8 cellular contexts compared by ENCODE assay signal in genomic region chr15:90660195-90660995, GRCh38. TPM values are rescaled to one million over a fixed set of nuclear protein-coding genes. Genes with fewer than 3 reads are reported as not detected.
DNase-seq lines count a peak whose midpoint lies in the region; ATAC-seq, FAIRE-seq and TF ChIP-seq lines count a peak whose summit lies in the region.

No MANE protein-coding gene starts in this region.

- ATAC-seq in HG02610 (IDR thresholded peaks at IDR 0.05; ENCODE audit: unreplicated experiment), result peak; percentile 72
- ATAC-seq in omental fat pad (ENCODE audit: low FRiP score), result peak; percentile 97

- H3K4me2 ChIP-seq in endothelial cell of umbilical vein (ENCODE audit: insufficient read depth, low read length), result no peak overlapping the region

- H3K9ac ChIP-seq in endothelial cell of umbilical vein (replicated peaks; ENCODE audit: extremely low read depth, insufficient read depth, low read length), result no peak overlapping the region

- no peaks in the 10 kb centered on the region for H3K27me3 Mint-ChIP-seq in Caco-2 (ENCODE audit: insufficient read depth, unreplicated experiment)

- peak; percentile 77 for DNase-seq in GM13976 (ENCODE audit: low spot score)
- DNase-seq in NCI-H2107 treated with DMSO at 0.1 percent for 48 hours (lab: John Stamatoyannopoulos, UW; ENCODE audit: unreplicated experiment), result peak; percentile 29
- peak; percentile 45 to 48 for DNase-seq in activated CD8-positive, alpha-beta memory T cell treated with anti-CD3 and anti-CD28 coated beads for 1 hour (ENCODE audit: extremely low read depth in 1 of 2, low read depth in 1 of 2)
- DNase-seq in endothelial cell of umbilical vein (ENCODE audit: low read depth, low spot score), result no peak
- DNase-seq in omental fat pad (ENCODE audit: low spot score), result no peak
- peak; percentile 92 to 93 for DNase-seq in tibial artery
- DNase-seq in Caco-2, result no peak

- TF ChIP-seq POLR2A in endothelial cell of umbilical vein (IDR thresholded peaks at IDR 0.05; ENCODE audit: low read depth, low read length), result no peak

- intact Hi-C loops in endothelial cell of umbilical vein (cut with micrococcal nuclease) (no loop called here), tibial artery (cut with DNase I; ENCODE audit: low total_unique reads) (no loop called here), Caco-2 (cut with micrococcal nuclease; ENCODE audit: unreplicated experiment) (no loop called here)

- H3K27me3 ChIP-seq in endothelial cell of umbilical vein (ENCODE audit: control insufficient read depth in 2 of 2, insufficient read depth in 2 of 2, low read length in 2 of 2) (no peaks in the 10 kb centered on the region), tibial artery (no peaks in the 10 kb centered on the region), Caco-2 (replicated peaks; ENCODE audit: control insufficient read depth, insufficient read depth, low read length) (no peaks in the 10 kb centered on the region)

- no peak overlapping the region for H2AFZ ChIP-seq in endothelial cell of umbilical vein (ENCODE audit: low read depth, low read length)

- no peaks in the 10 kb centered on the region for H3K4me1 Mint-ChIP-seq in Caco-2 (ENCODE audit: low read depth, unreplicated experiment)

- H3K9me3 Mint-ChIP-seq in Caco-2 (ENCODE audit: unreplicated experiment), result no peaks in the 10 kb centered on the region

- H3K9me3 ChIP-seq in endothelial cell of umbilical vein (replicated peaks; ENCODE audit: control insufficient read depth, insufficient read depth, low read length) (no peaks in the 10 kb centered on the region), tibial artery (no peaks in the 10 kb centered on the region), Caco-2 (no peaks in the 10 kb centered on the region)

- peak; percentile 63 for FAIRE-seq in endothelial cell of umbilical vein (lab: Jason Lieb, UNC)

- H3K4me3 Mint-ChIP-seq in Caco-2 (ENCODE audit: unreplicated experiment), result no peak overlapping the region

- BruUV-seq in endothelial cell of umbilical vein (replicated peaks; lab: Mats Ljungman, UMichigan) (no TSS peak), Caco-2 (replicated peaks; lab: Mats Ljungman, UMichigan) (no TSS peak)

- no peaks in the 10 kb centered on the region for H4K20me1 ChIP-seq in endothelial cell of umbilical vein (replicated peaks; ENCODE audit: control insufficient read depth, extremely low read depth, insufficient read depth, low read length)

- no peaks in the 10 kb centered on the region for H3K79me2 ChIP-seq in endothelial cell of umbilical vein (ENCODE audit: control insufficient read depth, insufficient read depth, low read length)

- H3K27ac ChIP-seq in endothelial cell of umbilical vein (ENCODE audit: insufficient read depth, low read depth, low read length) (no peak overlapping the region), tibial artery (peak overlapping the region; percentile 82 to 86)

- H3K4me1 ChIP-seq in endothelial cell of umbilical vein (ENCODE audit: control insufficient read depth, extremely low read depth, insufficient read depth, low read length), result no peaks in the 10 kb centered on the region
- H3K4me1 ChIP-seq in tibial artery, result peaks cover 0 to 29% (median 13%) of the 10 kb centered on the region in 4 donors
- no peaks in the 10 kb centered on the region for H3K4me1 ChIP-seq in Caco-2

- CTCF ChIA-PET in endothelial cell of umbilical vein (lab: Charles Lee), result interaction anchor here (2.2 kb wide), 1 partner anchor 12 kb away, joined by 13 read pairs; no protein-coding TSS in a partner anchor
- CTCF ChIA-PET in Caco-2 (lab: Charles Lee), result interaction anchor here (1.2 kb wide), 1 partner anchor 12 kb away, joined by 5 read pairs; no protein-coding TSS in a partner anchor

- H3K36me3 ChIP-seq in endothelial cell of umbilical vein (ENCODE audit: control insufficient read depth in 2 of 2, extremely low read depth in 1 of 2, insufficient read depth in 2 of 2, low read length in 2 of 2) (no peaks in the 10 kb centered on the region), tibial artery (no peaks in the 10 kb centered on the region), Caco-2 (ENCODE audit: control insufficient read depth, insufficient read depth, low read length) (no peaks in the 10 kb centered on the region)

- in situ Hi-C loops in GM13976 (cut with MboI; ENCODE audit: low sequenced_read_pairs, unreplicated experiment), result no loop called here

- H3K4me3 ChIP-seq in endothelial cell of umbilical vein (replicated peaks in 1 of 3; ENCODE audit: insufficient read depth in 1 of 3, low read depth in 1 of 3, low read length in 3 of 3) (no peak overlapping the region), tibial artery (peak overlapping the region; percentile 24 to 33), Caco-2 (ENCODE audit: low read depth, low read length) (no peak overlapping the region)

- TF ChIP-seq CTCF in GM13976 (IDR thresholded peaks at IDR 0.05; ENCODE audit: borderline replicate concordance, control extremely low read depth, extremely low read depth, insufficient read depth, missing control alignments) (no peak), endothelial cell of umbilical vein (IDR thresholded peaks at IDR 0.05; ENCODE audit: extremely low read depth in 1 of 2, insufficient read depth in 1 of 2, low read depth in 1 of 2, low read length in 2 of 2) (no peak), omental fat pad (IDR thresholded peaks at IDR 0.05) (no peak), tibial artery (IDR thresholded peaks at IDR 0.05) (no peak), Caco-2 (IDR thresholded peaks at IDR 0.05; ENCODE audit: insufficient read depth in 1 of 2, low read depth in 1 of 2, low read length in 1 of 2, severe bottlenecking in 1 of 2, unreplicated experiment in 1 of 2) (no peak)

- H3K36me3 Mint-ChIP-seq in Caco-2 (ENCODE audit: insufficient read depth, unreplicated experiment), result peaks cover under 1% of the 10 kb centered on the region

- H3K9me1 ChIP-seq in endothelial cell of umbilical vein (replicated peaks; ENCODE audit: control insufficient read depth, extremely low read depth, insufficient read depth, low read length), result no peaks in the 10 kb centered on the region

- H3K27ac Mint-ChIP-seq in Caco-2 (ENCODE audit: unreplicated experiment), result no peak overlapping the region

- dilution Hi-C loops in endothelial cell of umbilical vein (cut with MboI; ENCODE audit: extremely low pct_ligation_motif_present, low sequenced_read_pairs), result no loop called here

- POLR2A ChIA-PET in endothelial cell of umbilical vein (lab: Charles Lee), result interaction anchor here (0.5 kb wide), 1 partner anchor 9 kb away, joined by 7 read pairs; no protein-coding TSS in a partner anchor
- POLR2A ChIA-PET in Caco-2 (lab: Charles Lee), result no interaction called here

TF ChIP-seq in endothelial cell of umbilical vein, 7 proteins besides CTCF, POLR2A, EP300 and RAD21:
- TF ChIP-seq JUN (IDR thresholded peaks at IDR 0.05; ENCODE audit: borderline replicate concordance, insufficient read depth, insufficient read length, low read depth), result no peak
- TF ChIP-seq GATA2 (IDR thresholded peaks at IDR 0.05; ENCODE audit: insufficient read depth, insufficient read length, low read depth, low read length), result no peak
- no peak for TF ChIP-seq MYC (IDR thresholded peaks at IDR 0.05; ENCODE audit: low read depth, low read length)
- no peak for TF ChIP-seq MAX (IDR thresholded peaks at IDR 0.05; ENCODE audit: insufficient read depth, insufficient read length)
- no peak for TF ChIP-seq FOS (IDR thresholded peaks at IDR 0.05; ENCODE audit: borderline replicate concordance, insufficient read depth, low read length)
- TF ChIP-seq EZH2 (IDR thresholded peaks at IDR 0.05; ENCODE audit: borderline replicate concordance, low read depth, low read length, severe bottlenecking), result no peak
- TF ChIP-seq POLR2AphosphoS5 (IDR thresholded peaks at IDR 0.05; ENCODE audit: insufficient read depth, low read depth, low read length), result no peak

RNA-seq across cellular contexts. Expression of gene BLM, which starts 56.8 kb away (rescaled TPM):
- total RNA-seq in endothelial cell of umbilical vein, result 17.3 and 18.6 TPM in 2 replicates
- polyA plus RNA-seq in endothelial cell of umbilical vein, result 3.2 and 3.8 TPM in 2 replicates
- 4.4 and 5.0 TPM in 2 replicates for polyA plus RNA-seq in endothelial cell of umbilical vein (2011; cell fraction: cytosol; rRNA removed)
- 11.0 and 16.9 TPM in 2 replicates for polyA plus RNA-seq in endothelial cell of umbilical vein (2011; cell fraction: nucleus; rRNA removed)
- polyA plus RNA-seq in endothelial cell of umbilical vein (2012), result 4.4 and 6.8 TPM in 2 replicates
- polyA minus RNA-seq in endothelial cell of umbilical vein, result 12.0 and 16.0 TPM in 2 replicates
- 13.8 TPM for polyA minus RNA-seq in endothelial cell of umbilical vein (2011; cell fraction: cytosol; rRNA and poly(A)+ RNA removed)
- polyA minus RNA-seq in endothelial cell of umbilical vein (2011; cell fraction: nucleus; rRNA and poly(A)+ RNA removed), result 4.9 and 16.2 TPM in 2 replicates
- 10 to 100 TPM in 1 of 4 donors, 1 to 10 TPM in 3; 1.7 to 13.2 (median 4.2) TPM for total RNA-seq in omental fat pad
- total RNA-seq in Caco-2 (2022), result 15.6 and 18.1 TPM in 2 replicates

Comparison
In these comparisons a context has a peak if more than half of its experiments do, and no peak if none do; other contexts are left out.
1. DNase-seq: peak in GM13976 (single experiment), NCI-H2107 treated with DMSO at 0.1 percent for 48 hours (single experiment), activated CD8-positive, alpha-beta memory T cell treated with anti-CD3 and anti-CD28 coated beads for 1 hour (2 of 2) and tibial artery (2 of 2); none in endothelial cell of umbilical vein (single experiment), omental fat pad (single experiment) and Caco-2 (0 of 2).
2. H3K4me3 ChIP-seq: peak in tibial artery (2 of 2); none in endothelial cell of umbilical vein (0 of 3) and Caco-2 (single experiment).